In the genomic region with DNA sequence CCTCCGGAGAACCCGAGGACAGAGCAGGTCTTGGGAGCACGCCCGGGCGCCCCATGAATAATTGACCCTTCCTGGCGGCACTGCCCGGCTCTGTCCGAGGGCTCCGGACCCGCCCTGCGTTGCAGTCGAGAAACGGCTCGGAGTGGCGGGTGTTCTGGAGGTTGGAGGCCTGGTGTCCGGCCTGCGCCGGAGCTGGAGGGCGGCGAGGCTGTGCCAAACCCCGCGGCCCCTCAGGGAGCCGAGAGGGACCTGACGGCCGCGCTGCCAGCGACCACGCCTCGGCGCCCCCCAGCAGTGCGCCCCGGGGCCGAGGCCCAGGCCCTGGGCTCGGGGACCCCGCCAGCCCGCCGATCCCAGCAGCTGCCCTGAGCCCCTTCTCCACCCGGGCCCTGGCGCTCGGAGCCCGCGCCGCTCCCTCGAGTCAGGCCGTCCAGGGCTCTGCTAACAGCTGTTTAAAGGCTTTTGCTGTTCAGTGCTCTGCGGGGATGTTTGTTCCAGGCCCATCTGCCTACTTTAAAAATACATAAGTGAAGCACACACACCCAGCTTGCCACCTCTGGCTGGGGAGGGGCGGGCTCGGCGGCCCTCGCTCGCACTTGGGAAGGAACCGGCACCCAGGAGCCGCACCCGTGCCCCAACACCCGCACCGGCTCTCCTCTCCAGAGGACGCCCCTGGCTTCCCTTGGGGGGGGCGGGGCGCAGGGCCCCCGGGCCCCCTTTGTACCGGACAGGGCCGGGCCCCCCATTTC, we compare ENCODE assay signal across 8 cellular contexts. TPM values are rescaled to one million over a fixed set of nuclear protein-coding genes. Genes with fewer than 3 reads are reported as not detected.
DNase-seq lines count a peak whose midpoint lies in the region; ATAC-seq and TF ChIP-seq lines count a peak whose summit lies in the region.

No MANE protein-coding gene starts in this region.

- H3K36me3 Mint-ChIP-seq in central memory CD8-positive, alpha-beta T cell (ENCODE audit: insufficient read depth): peaks cover 16% of the 10 kb centered on the region

- H3K27me3 Mint-ChIP-seq in central memory CD8-positive, alpha-beta T cell: no peaks in the 10 kb centered on the region

- peak overlapping the region; percentile 96 for H3K4me3 Mint-ChIP-seq in central memory CD8-positive, alpha-beta T cell

- H3K27ac ChIP-seq in left lung (peak overlapping the region; percentile 87 to 94), temporal lobe (ENCODE audit: low read depth, low read length) (peak overlapping the region; percentile 69)

- no peaks in the 10 kb centered on the region for H3K9me3 Mint-ChIP-seq in central memory CD8-positive, alpha-beta T cell

- H3K4me3 ChIP-seq in left lung: peak overlapping the region; percentile 35 to 68

- intact Hi-C loops in left lung (cut with DNase I): no loop called here

- H3K4me1 ChIP-seq in left lung: peaks cover 28 to 60% of the 10 kb centered on the region in 2 donors

- no peak for ATAC-seq in central memory CD8-positive, alpha-beta T cell (replicated peaks; ENCODE audit: extremely low read depth, poor library complexity, severe bottlenecking)
- peak; percentile 13 for ATAC-seq in left lung

- peak overlapping the region; percentile 99 for H3K27ac Mint-ChIP-seq in central memory CD8-positive, alpha-beta T cell (ENCODE audit: low read depth)

- H3K27me3 ChIP-seq in left lung: no peaks in the 10 kb centered on the region

- H3K4me1 Mint-ChIP-seq in central memory CD8-positive, alpha-beta T cell: peaks cover 54% of the 10 kb centered on the region

- no peaks in the 10 kb centered on the region for H3K36me3 ChIP-seq in left lung

- H3K9me3 ChIP-seq in left lung: no peaks in the 10 kb centered on the region

- DNase-seq in DMS79 treated with DMSO at 0.1 percent for 48 hours (lab: John Stamatoyannopoulos, UW): peak; percentile 4
- DNase-seq in DMS79 (lab: John Stamatoyannopoulos, UW): no peak
- DNase-seq in NCI-H69 (lab: John Stamatoyannopoulos, UW): peak; percentile 67
- DNase-seq in central memory CD8-positive, alpha-beta T cell (ENCODE audit: low spot score in 2 of 2): no peak
- peak in 1 of 2 donors; percentile 85 for DNase-seq in left lung
- DNase-seq in stimulated activated naive CD4-positive, alpha-beta T cell treated with Interleukin-2 at 50 U/mL for 16 hours (lab: John Stamatoyannopoulos, UW): no peak
- no peak for DNase-seq in superior temporal gyrus (ENCODE audit: extremely low spot score)

- no peak for TF ChIP-seq CTCF in left lung (IDR thresholded peaks at IDR 0.05)

RNA-seq across cellular contexts. Expression of a gene that starts 0.8 kb away (rescaled TPM):
- total RNA-seq in left lung (10 to 100 TPM; 46.2 to 53.7 TPM), temporal lobe (6.1 TPM)

Comparison
In these comparisons a context has a peak if more than half of its experiments do, and no peak if none do; other contexts are left out.
1. DNase-seq: peak in DMS79 treated with DMSO at 0.1 percent for 48 hours (single experiment) and NCI-H69 (single experiment); none in DMS79 (single experiment), central memory CD8-positive, alpha-beta T cell (0 of 2), stimulated activated naive CD4-positive, alpha-beta T cell treated with Interleukin-2 at 50 U/mL for 16 hours (single experiment) and superior temporal gyrus (single experiment).